Comparison of ENCODE assay signal across 28 cellular contexts in the genomic region with DNA sequence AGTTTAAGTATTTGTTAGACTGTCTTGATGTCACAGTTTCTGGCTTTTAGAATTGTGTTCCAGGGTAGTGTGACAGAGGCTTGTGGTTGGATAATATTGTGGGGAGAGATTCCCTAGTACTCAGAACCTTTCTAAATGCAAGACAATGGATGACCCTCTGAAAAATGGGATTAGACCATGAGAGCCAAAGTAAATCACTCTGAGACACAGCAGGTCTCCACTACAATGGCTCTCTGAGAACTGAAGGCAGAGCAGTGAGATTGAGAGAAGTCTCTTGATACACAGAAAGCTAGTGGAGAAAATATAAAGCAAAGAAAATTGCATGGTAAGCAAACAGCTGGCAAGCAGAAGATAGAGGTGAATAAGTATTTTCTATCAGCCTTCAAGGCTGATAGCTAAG.
"Had no signal": no experiment of that assay in that cellular context is flagged by ENCODE, and none has a peak within 500 bp of the region (broad histone marks: within the 10 kb centered on the region; RNA-seq: fewer than 3 reads in every experiment).

No MANE protein-coding gene starts in this region.

- ATAC-seq: activated naive CD8-positive, alpha-beta T cell treated with anti-CD3 and anti-CD28 coated beads, Interleukin-2, amount 50 U/mL, for 24 hours; body of pancreas; foreskin keratinocyte; left lung; naive thymus-derived CD8-positive, alpha-beta T cell had no signal

- H3K9me3 Mint-ChIP-seq: activated CD4-positive, alpha-beta memory T cell treated with anti-CD3 and anti-CD28 coated beads for 36 hours; activated naive CD8-positive, alpha-beta T cell treated with anti-CD3 and anti-CD28 coated beads, Interleukin-2, amount 50 U/mL, for 24 hours; immature natural killer cell; mesothelial cell of epicardium; naive thymus-derived CD8-positive, alpha-beta T cell; T-helper 1 cell treated with Interleukin-12 subunit alpha and Interleukin-12 subunit beta and Interleukin-4 antibody, amounts not matched to agents 30 μg/mL and 1 μg/mL, for 36 hours had no signal

- DNase-seq: activated CD4-positive, alpha-beta memory T cell treated with anti-CD3 and anti-CD28 coated beads for 36 hours; activated CD4-positive, alpha-beta T cell treated with anti-CD3 and anti-CD28 coated beads for 4 hours; activated CD4-positive, CD25-positive, alpha-beta regulatory T cell; activated effector memory CD4-positive, alpha-beta T cell treated with anti-CD3 and anti-CD28 coated beads, Interleukin-2, amount 50 U/mL, for 16 hours; activated naive CD4-positive, alpha-beta T cell treated with anti-CD3 and anti-CD28 coated beads, Interleukin-2, amount 50 U/mL, for 16 hours; activated naive CD8-positive, alpha-beta T cell treated with anti-CD3 and anti-CD28 coated beads, Interleukin-2, amount 50 U/mL, for 24 hours; activated T-cell treated with anti-CD3 and anti-CD28 coated beads for 4 hours; anterior cingulate cortex; body of pancreas; cortex of kidney; foreskin keratinocyte; immature natural killer cell; kidney glomerular epithelial cell; left lung; naive thymus-derived CD8-positive, alpha-beta T cell; ovary; stimulated activated CD4-positive, alpha-beta T cell treated with anti-CD3 and anti-CD28 coated beads, Interleukin-2, amount 100 ng/mL, for 48 hours; stimulated activated CD8-positive, alpha-beta memory T cell treated with anti-CD3 and anti-CD28 coated beads, Interleukin-4, amount 100 ng/mL, for 48 hours; stimulated activated naive CD4-positive, alpha-beta T cell; upper lobe of left lung had no signal

- H3K79me2 ChIP-seq: hepatocyte had no signal

- H3K27ac Mint-ChIP-seq: activated CD4-positive, alpha-beta memory T cell treated with anti-CD3 and anti-CD28 coated beads for 36 hours; activated naive CD8-positive, alpha-beta T cell treated with anti-CD3 and anti-CD28 coated beads, Interleukin-2, amount 50 U/mL, for 24 hours; immature natural killer cell; mesothelial cell of epicardium; naive thymus-derived CD8-positive, alpha-beta T cell; T-helper 1 cell treated with Interleukin-12 subunit alpha and Interleukin-12 subunit beta and Interleukin-4 antibody, amounts not matched to agents 30 μg/mL and 1 μg/mL, for 36 hours had no signal

- H3K27ac ChIP-seq: body of pancreas, cardiac muscle cell, foreskin keratinocyte, hepatocyte, left lung, neutrophil, ovary, prostate gland, thoracic aorta, upper lobe of left lung had no signal

- H3K4me1 Mint-ChIP-seq: activated naive CD8-positive, alpha-beta T cell treated with anti-CD3 and anti-CD28 coated beads, Interleukin-2, amount 50 U/mL, for 24 hours; immature natural killer cell; naive thymus-derived CD8-positive, alpha-beta T cell had no signal

- H3K4me3 Mint-ChIP-seq: activated CD4-positive, alpha-beta memory T cell treated with anti-CD3 and anti-CD28 coated beads for 36 hours; activated naive CD8-positive, alpha-beta T cell treated with anti-CD3 and anti-CD28 coated beads, Interleukin-2, amount 50 U/mL, for 24 hours; immature natural killer cell; mesothelial cell of epicardium; naive thymus-derived CD8-positive, alpha-beta T cell; T-helper 1 cell treated with Interleukin-12 subunit alpha and Interleukin-12 subunit beta and Interleukin-4 antibody, amounts not matched to agents 30 μg/mL and 1 μg/mL, for 36 hours had no signal

- H3K4me1 ChIP-seq: body of pancreas, foreskin keratinocyte, left lung, prostate gland, upper lobe of left lung had no signal

- H3K36me3 Mint-ChIP-seq: activated CD4-positive, alpha-beta memory T cell treated with anti-CD3 and anti-CD28 coated beads for 36 hours; immature natural killer cell; mesothelial cell of epicardium had no signal

- H3K4me3 ChIP-seq: body of pancreas, cardiac muscle cell, hepatocyte, left lung, lung, ovary, prostate gland, thoracic aorta, upper lobe of left lung had no signal

- H3K27me3 ChIP-seq: body of pancreas, cardiac muscle cell, hepatocyte, ovary, upper lobe of left lung had no signal

- H3K4me2 ChIP-seq: hepatocyte had no signal

- H2AFZ ChIP-seq: hepatocyte had no signal

- H3K36me3 ChIP-seq: cardiac muscle cell, left lung, neutrophil, ovary, prostate gland, thoracic aorta, upper lobe of left lung had no signal
